Comparison of ENCODE assay signal across 8 cellular contexts in the genomic region with DNA sequence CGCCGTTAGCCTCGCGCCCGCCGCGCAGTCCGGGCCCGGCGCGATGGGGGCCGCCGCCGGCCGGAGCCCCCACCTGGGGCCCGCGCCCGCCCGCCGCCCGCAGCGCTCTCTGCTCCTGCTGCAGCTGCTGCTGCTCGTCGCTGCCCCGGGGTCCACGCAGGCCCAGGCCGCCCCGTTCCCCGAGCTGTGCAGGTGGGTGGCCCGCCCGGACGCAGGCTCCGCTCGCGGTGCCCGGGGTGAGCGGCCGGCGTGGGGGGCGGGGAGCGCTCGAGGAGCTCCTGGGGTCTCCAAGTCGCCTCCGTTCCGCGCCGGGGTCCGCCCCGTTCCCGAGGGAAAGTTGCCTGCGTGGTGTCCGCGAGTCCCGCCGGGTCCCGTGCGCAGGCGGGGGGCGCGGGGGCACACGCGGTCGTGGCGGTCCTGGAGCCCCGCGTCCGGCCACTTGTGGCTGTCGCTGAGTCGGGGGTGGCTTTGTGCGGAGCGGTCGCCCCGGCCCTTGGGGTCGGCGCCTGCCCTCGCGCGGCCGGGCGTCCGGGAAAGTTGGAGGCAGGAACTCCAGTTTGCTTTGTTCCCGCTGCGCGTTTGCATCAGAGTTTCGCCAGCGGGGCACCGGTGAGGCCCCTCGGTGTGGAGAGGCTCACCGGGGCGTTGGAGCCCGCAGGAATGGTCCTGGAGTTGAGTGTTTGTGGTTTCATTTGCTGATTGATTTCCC. TPM values are rescaled to one million over a fixed set of nuclear protein-coding genes. Genes with fewer than 3 reads are reported as not detected.
DNase-seq lines count a peak whose midpoint lies in the region; ATAC-seq and TF ChIP-seq lines count a peak whose summit lies in the region.

No MANE protein-coding gene starts in this region.

- no TSS peak for BruUV-seq in Panc1 (replicated peaks; lab: Mats Ljungman, UMichigan)

- H3K4me3 ChIP-seq in Panc1 (ENCODE audit: low read depth in 2 of 2, low read length in 2 of 2) (peak overlapping the region; percentile 63 to 83), astrocyte of the cerebellum (ENCODE audit: low read depth, low read length) (peak overlapping the region; percentile 66)

- no peaks in the 10 kb centered on the region for H3K9me3 ChIP-seq in Panc1 (ENCODE audit: control insufficient read depth, insufficient read depth, low read depth, low read length)

- H3K36me3 ChIP-seq in Panc1 (ENCODE audit: control insufficient read depth, insufficient read depth, low read length), result no peaks in the 10 kb centered on the region; the same call in 1 of the 2 replicates

- intact Hi-C loops in Panc1 (cut with micrococcal nuclease; ENCODE audit: unreplicated experiment), result no loop called here

- POLR2A ChIA-PET in Panc1 (lab: Charles Lee), result interaction anchor here (0.6 to 0.7 kb wide), 2 partner anchors 85 to 179 kb away, joined by 3 to 4 read pairs; a partner anchor contains a TSS

- in situ Hi-C loops in Panc1 (cut with HindIII; ENCODE audit: low pct_unique_long_range_greater_than_20kb, low sequenced_read_pairs) (no loop called here), astrocyte of the cerebellum (cut with HindIII; ENCODE audit: low sequenced_read_pairs) (no loop called here)

- H3K4me1 ChIP-seq in Panc1 (ENCODE audit: control insufficient read depth, insufficient read depth, low read length), result peaks cover 30% of the 10 kb centered on the region

- H3K27ac ChIP-seq in Panc1 (ENCODE audit: low read length), result peak overlapping the region; percentile 87

- CTCF ChIA-PET in Panc1 (lab: Charles Lee), result no interaction called here

- TF ChIP-seq CTCF in Panc1 (IDR thresholded peaks at IDR 0.05) (no peak), astrocyte of the cerebellum (IDR thresholded peaks at IDR 0.05; ENCODE audit: low read depth, low read length, missing control alignments) (no peak)

- DNase-seq in NK-92 treated with Interleukin-12 subunit alpha and Interleukin-12 subunit beta, amount 100 ng/mL, for 24 hours (lab: John Stamatoyannopoulos, UW), result peak; percentile 27
- DNase-seq in NK-92 (lab: John Stamatoyannopoulos, UW; ENCODE audit: unreplicated experiment), result no peak
- DNase-seq in Panc1 (ENCODE audit: low read depth, low spot score), result no peak
- no peak for DNase-seq in astrocyte of the cerebellum (ENCODE audit: low read depth)
- DNase-seq in iPS-NIHi11 (ENCODE audit: low spot score), result peak; percentile 52
- DNase-seq in stimulated activated CD4-positive, alpha-beta T cell treated with anti-CD3 and anti-CD28 coated beads, Interleukin-2, amount 100 ng/mL, for 24 hours, result peak; percentile 42 to 44
- DNase-seq in NCI-H2196 (lab: John Stamatoyannopoulos, UW; ENCODE audit: unreplicated experiment), result no peak

- H3K27me3 ChIP-seq in Panc1 (ENCODE audit: control insufficient read depth, insufficient read depth, low read length), result no peaks in the 10 kb centered on the region; the same call in 1 of the 2 replicates

- ATAC-seq in HG02884 (IDR thresholded peaks at IDR 0.05; ENCODE audit: unreplicated experiment), result peak; percentile 22
- ATAC-seq in Panc1, result peak; percentile 70

RNA-seq across cellular contexts. Expression of a gene that starts 0.5 kb away (rescaled TPM):
- 163 TPM for total RNA-seq in Panc1 (2021; ENCODE audit: unreplicated experiment)
- polyA plus RNA-seq in Panc1 (2012; ENCODE audit: insufficient read length), result 140 TPM

Comparison
In these comparisons a context has a peak if more than half of its experiments do, and no peak if none do; other contexts are left out.
1. DNase-seq: peak in NK-92 treated with Interleukin-12 subunit alpha and Interleukin-12 subunit beta, amount 100 ng/mL, for 24 hours (single experiment), iPS-NIHi11 (single experiment) and stimulated activated CD4-positive, alpha-beta T cell treated with anti-CD3 and anti-CD28 coated beads, Interleukin-2, amount 100 ng/mL, for 24 hours (2 of 2); none in NK-92 (single experiment), Panc1 (single experiment), astrocyte of the cerebellum (single experiment) and NCI-H2196 (single experiment).